ENCODE assay signal across 9 cellular contexts in genomic region chr14:38255408-38255672, GRCh38. TPM values are rescaled to one million over a fixed set of nuclear protein-coding genes. Genes with fewer than 3 reads are reported as not detected.
A peak's percentile ranks its signal among the peaks of the same experiment; 100 is the strongest.
DNase-seq lines count a peak whose midpoint lies in the region; ATAC-seq and TF ChIP-seq lines count a peak whose summit lies in the region.
"Had no signal": no experiment of that assay in that cellular context is flagged by ENCODE, and none has a peak within 500 bp of the region (broad histone marks: within the 10 kb centered on the region; RNA-seq: fewer than 3 reads in every experiment).

No MANE protein-coding gene starts in this region.

- H3K27ac ChIP-seq in SK-N-SH (ENCODE audit: low read depth in 2 of 2, low read length in 1 of 2): no peak overlapping the region
- peak overlapping the region; percentile 17 for H3K27ac ChIP-seq in colonic mucosa
- H3K27ac ChIP-seq in lower lobe of right lung: peak overlapping the region; percentile 89
- H3K27ac ChIP-seq in thoracic aorta: no peak overlapping the region

- no peak for DNase-seq in SK-N-SH
- DNase-seq in colonic mucosa: peak; percentile 18
- peak; percentile 51 for DNase-seq in lower lobe of right lung
- no peak for DNase-seq in thoracic aorta (ENCODE audit: low spot score)
- DNase-seq in NOMO-1 treated with dmso at 0.1 percent for 144 hours (lab: John Stamatoyannopoulos, UW; ENCODE audit: unreplicated experiment): no peak
- no peak for DNase-seq in NCI-H2196 treated with DMSO at 0.1 percent for 48 hours (lab: John Stamatoyannopoulos, UW; ENCODE audit: unreplicated experiment)
- DNase-seq: NCI-H187 treated with DMSO at 0.1 percent for 48 hours had no signal

- peak; percentile 61 for ATAC-seq in SK-N-SH treated with all-trans-retinoic acid at 6 μM for 48 hours
- peak; percentile 45 for ATAC-seq in lower lobe of right lung
- ATAC-seq in thoracic aorta (ENCODE audit: insufficient number of reproducible peaks, low FRiP score, low read depth): no peak
- no peak for ATAC-seq in GM18498 (IDR thresholded peaks at IDR 0.05; ENCODE audit: unreplicated experiment)

- CTCF ChIA-PET in SK-N-SH (lab: Yijun Ruan, JAX): no interaction called here

- intact Hi-C loops in colonic mucosa (cut with DNase I) (no loop called here), lower lobe of right lung (cut with DNase I) (no loop called here)

- no peaks in the 10 kb centered on the region for H3K9me2 ChIP-seq in SK-N-SH

- no peak overlapping the region for H2AFZ ChIP-seq in SK-N-SH (ENCODE audit: low read depth)

- H3K27me3 ChIP-seq in SK-N-SH (ENCODE audit: insufficient read depth) (no peaks in the 10 kb centered on the region; the same call in 1 of the 2 replicates), colonic mucosa (peaks cover 6% of the 10 kb centered on the region), lower lobe of right lung (ENCODE audit: low read depth) (peaks cover 12% of the 10 kb centered on the region), thoracic aorta (replicated peaks; ENCODE audit: insufficient read depth) (no peaks in the 10 kb centered on the region)

- WGBS in SK-N-SH (ENCODE audit: low lambda C conversion rate): no CpG with 5 or more reads among the region's 29 CpGs

- H3K9ac ChIP-seq in SK-N-SH: no peak overlapping the region
- peak overlapping the region in 1 of 2 donors; percentile 39 for H3K9ac ChIP-seq in colonic mucosa (ENCODE audit: low read depth in 2 of 2, low read length in 2 of 2)

- no peaks in the 10 kb centered on the region for H3K36me3 ChIP-seq in SK-N-SH (replicated peaks in 1 of 2; ENCODE audit: control insufficient read depth in 1 of 2, insufficient read depth in 2 of 2, low read length in 1 of 2)
- H3K36me3 ChIP-seq in colonic mucosa: no peaks in the 10 kb centered on the region
- no peaks in the 10 kb centered on the region for H3K36me3 ChIP-seq in lower lobe of right lung
- no peaks in the 10 kb centered on the region for H3K36me3 ChIP-seq in thoracic aorta

- H3F3A ChIP-seq in SK-N-SH (replicated peaks; ENCODE audit: insufficient read depth): no peaks in the 10 kb centered on the region

- H3K79me2 ChIP-seq in SK-N-SH (ENCODE audit: insufficient read depth): no peaks in the 10 kb centered on the region

- H3K4me1 ChIP-seq in SK-N-SH (ENCODE audit: control insufficient read depth in 1 of 2, insufficient read depth in 2 of 2, low read depth in 1 of 2, low read length in 1 of 2) (no peaks in the 10 kb centered on the region), colonic mucosa (no peaks in the 10 kb centered on the region), lower lobe of right lung (no peaks in the 10 kb centered on the region), thoracic aorta (ENCODE audit: control insufficient read depth in 1 of 2, low read depth in 2 of 2) (no peaks in the 10 kb centered on the region)

- H3K9me3 ChIP-seq in SK-N-SH: no peaks in the 10 kb centered on the region
- no peaks in the 10 kb centered on the region for H3K9me3 ChIP-seq in colonic mucosa
- H3K9me3 ChIP-seq in lower lobe of right lung: no peaks in the 10 kb centered on the region
- H3K9me3 ChIP-seq in thoracic aorta: no peaks in the 10 kb centered on the region

- TF ChIP-seq CTCF in SK-N-SH (IDR thresholded peaks at IDR 0.05) (no peak), colonic mucosa (IDR thresholded peaks at IDR 0.05) (no peak), lower lobe of right lung (IDR thresholded peaks at IDR 0.05) (no peak), thoracic aorta (IDR thresholded peaks at IDR 0.05) (no peak)

- TF ChIP-seq EP300 in SK-N-SH (IDR thresholded peaks at IDR 0.05; ENCODE audit: borderline replicate concordance in 1 of 2, low read depth in 1 of 2, low read length in 1 of 2): no peak

- TF ChIP-seq RAD21 in SK-N-SH (IDR thresholded peaks at IDR 0.05; ENCODE audit: low read length): no peak

- H3K4me2 ChIP-seq in SK-N-SH: no peak overlapping the region

- H4K20me1 ChIP-seq in SK-N-SH (ENCODE audit: insufficient read depth): no peaks in the 10 kb centered on the region

- H3K4me3 ChIP-seq in SK-N-SH (ENCODE audit: low read depth in 2 of 2, low read length in 1 of 2): no peak overlapping the region; a peak in 1 of 4 replicates
- H3K4me3 ChIP-seq in colonic mucosa: peak overlapping the region; percentile 7
- peak overlapping the region; percentile 56 for H3K4me3 ChIP-seq in lower lobe of right lung
- H3K4me3 ChIP-seq in thoracic aorta: peak overlapping the region; percentile 67

- POLR2A ChIA-PET in SK-N-SH (lab: Yijun Ruan, JAX): no interaction called here

TF ChIP-seq in SK-N-SH treated with all-trans-retinoic acid at 6 μM for 48 hours, 23 proteins besides CTCF, POLR2A, EP300 and RAD21 (continues in another document):
- TF ChIP-seq POU6F1 (CRISPR knock-in tag; IDR thresholded peaks at IDR 0.05; ENCODE audit: borderline replicate concordance, low read depth): no peak
- no peak for TF ChIP-seq ZC3H10 (CRISPR knock-in tag; IDR thresholded peaks at IDR 0.05)
- TF ChIP-seq ISL1 (CRISPR knock-in tag; IDR thresholded peaks at IDR 0.05): no peak
- no peak for TF ChIP-seq ESRRG (CRISPR knock-in tag; IDR thresholded peaks at IDR 0.05)
- TF ChIP-seq GLIS3 (CRISPR knock-in tag; IDR thresholded peaks at IDR 0.05): no peak
- no peak for TF ChIP-seq SNAI2 (CRISPR knock-in tag; IDR thresholded peaks at IDR 0.05)
- no peak for TF ChIP-seq ZFP30 (CRISPR knock-in tag; IDR thresholded peaks at IDR 0.05)

TF ChIP-seq in SK-N-SH, 30 proteins besides CTCF, POLR2A, EP300 and RAD21:
- no peak for TF ChIP-seq SIN3A (IDR thresholded peaks at IDR 0.05; ENCODE audit: borderline replicate concordance, low read depth, low read length)
- TF ChIP-seq POLR2AphosphoS5 (IDR thresholded peaks at IDR 0.05; ENCODE audit: low read depth, low read length): no peak
- TF ChIP-seq CHD2 (IDR thresholded peaks at IDR 0.05; ENCODE audit: low read length, partially characterized antibody): no peak
- TF ChIP-seq EZH2phosphoT487 (IDR thresholded peaks at IDR 0.05; ENCODE audit: borderline replicate concordance, low read depth): no peak
- TF ChIP-seq RFX5 (IDR thresholded peaks at IDR 0.05; ENCODE audit: low read length): no peak
- TF ChIP-seq YY1 (IDR thresholded peaks at IDR 0.05; ENCODE audit: low read depth): no peak
- TF ChIP-seq TCF12 (IDR thresholded peaks at IDR 0.05): no peak
- no peak for TF ChIP-seq NFIC (IDR thresholded peaks at IDR 0.05; ENCODE audit: borderline replicate concordance)
- TF ChIP-seq FOXJ3 (CRISPR knock-in tag; IDR thresholded peaks at IDR 0.05): no peak
- TF ChIP-seq TAF1 (IDR thresholded peaks at IDR 0.05; ENCODE audit: borderline replicate concordance, low read depth, low read length): no peak
- no peak for TF ChIP-seq NRF1 (IDR thresholded peaks at IDR 0.05; ENCODE audit: low read depth, low read length)
- no peak for TF ChIP-seq RCOR1 (IDR thresholded peaks at IDR 0.05; ENCODE audit: low read length)
- TF ChIP-seq RXRA (IDR thresholded peaks at IDR 0.05; ENCODE audit: borderline replicate concordance, low read depth): no peak
- no peak for TF ChIP-seq SMC3 (IDR thresholded peaks at IDR 0.05; ENCODE audit: low read depth, low read length)
- TF ChIP-seq TEAD4 (IDR thresholded peaks at IDR 0.05; ENCODE audit: borderline replicate concordance, insufficient read depth): no peak
- no peak for TF ChIP-seq PBX3 (IDR thresholded peaks at IDR 0.05)
- TF ChIP-seq IRF3 (IDR thresholded peaks at IDR 0.05; ENCODE audit: low read depth, low read length): no peak

RNA-seq across cellular contexts. Expression of gene CLEC14A, which starts 0.6 kb away (rescaled TPM):
- polyA plus RNA-seq in SK-N-SH (2012; rRNA removed): 0.02 TPM in 1 of 2 replicates, not detected in the other
- polyA plus RNA-seq in SK-N-SH (2012; cell fraction: cytosol; rRNA removed): not detected in 2 replicates
- polyA plus RNA-seq in SK-N-SH (2012; cell fraction: nucleus; rRNA removed): not detected in 2 replicates
- total RNA-seq in colonic mucosa (1 to 10 TPM; 4.4 to 7.7 TPM), lower lobe of right lung (57.0 TPM), thoracic aorta (10 to 100 TPM; 22.2 to 31.4 TPM)

RNA-seq across cellular contexts. Expression of gene SSTR1, which starts 47.6 kb away (rescaled TPM):
- 0.08 TPM in 2 replicates for polyA plus RNA-seq in SK-N-SH (2012; rRNA removed)
- 0.08 and 0.12 TPM in 2 replicates for polyA plus RNA-seq in SK-N-SH (2012; cell fraction: cytosol; rRNA removed)
- 0.07 and 0.10 TPM in 2 replicates for polyA plus RNA-seq in SK-N-SH (2012; cell fraction: nucleus; rRNA removed)
- total RNA-seq in colonic mucosa (1 to 10 TPM; 8.5 to 8.8 TPM), lower lobe of right lung (8.7 TPM), thoracic aorta (under 1 TPM; 0.85 to 0.95 TPM)

Comparison
In these comparisons a context has a peak if more than half of its experiments do, and no peak if none do; other contexts are left out.
1. ATAC-seq: peak in SK-N-SH treated with all-trans-retinoic acid at 6 μM for 48 hours (single experiment) and lower lobe of right lung (2 of 2); none in thoracic aorta (single experiment) and GM18498 (single experiment).
2. DNase-seq: peak in colonic mucosa (single experiment) and lower lobe of right lung (single experiment); none in SK-N-SH (single experiment), thoracic aorta (single experiment), NOMO-1 treated with dmso at 0.1 percent for 144 hours (single experiment) and NCI-H2196 treated with DMSO at 0.1 percent for 48 hours (single experiment).
3. H3K27ac ChIP-seq: peak in colonic mucosa (single experiment) and lower lobe of right lung (single experiment); none in SK-N-SH (0 of 2) and thoracic aorta (0 of 2).
4. H3K4me3 ChIP-seq: peak in colonic mucosa (single experiment), lower lobe of right lung (single experiment) and thoracic aorta (single experiment); none in SK-N-SH (0 of 2).